ENCODE assay signal across 10 cellular contexts in genomic region chr2:8500124-8501054, GRCh38.
A peak's percentile ranks its signal among the peaks of the same experiment; 100 is the strongest.
DNase-seq lines count a peak whose midpoint lies in the region; ATAC-seq and TF ChIP-seq lines count a peak whose summit lies in the region.
"Had no signal": no experiment of that assay in that cellular context is flagged by ENCODE, and none has a peak within 500 bp of the region (broad histone marks: within the 10 kb centered on the region; RNA-seq: fewer than 3 reads in every experiment).

No MANE protein-coding gene starts in this region.

- intact Hi-C loops in gastrocnemius medialis (cut with DNase I; ENCODE audit: low total_unique reads) = no loop called here

- H3K4me1 Mint-ChIP-seq in activated CD4-positive, alpha-beta memory T cell treated with anti-CD3 and anti-CD28 coated beads, Interleukin-2, amount 10 ng/mL, durations not matched to agents 7 days and 5 days = peaks cover 15% of the 10 kb centered on the region
- no peaks in the 10 kb centered on the region for H3K4me1 Mint-ChIP-seq in glutamatergic neuron (ENCODE audit: low read depth, unreplicated experiment)

- H3K4me3 Mint-ChIP-seq in activated CD4-positive, alpha-beta memory T cell treated with anti-CD3 and anti-CD28 coated beads, Interleukin-2, amount 10 ng/mL, durations not matched to agents 7 days and 5 days = no peak overlapping the region
- H3K4me3 Mint-ChIP-seq in glutamatergic neuron (ENCODE audit: unreplicated experiment) = no peak overlapping the region

- ATAC-seq in gastrocnemius medialis = peak; percentile 89 to 92

- no peak overlapping the region for H3K27ac Mint-ChIP-seq in activated CD4-positive, alpha-beta memory T cell treated with anti-CD3 and anti-CD28 coated beads, Interleukin-2, amount 10 ng/mL, durations not matched to agents 7 days and 5 days
- H3K27ac Mint-ChIP-seq in glutamatergic neuron (ENCODE audit: unreplicated experiment) = no peak overlapping the region

- TF ChIP-seq CTCF in fibroblast of pulmonary artery (IDR thresholded peaks at IDR 0.05; ENCODE audit: low read length, missing control alignments) = no peak
- TF ChIP-seq CTCF in gastrocnemius medialis (IDR thresholded peaks at IDR 0.05 in 4 of 5, conservative IDR thresholded peaks at IDR 0.05 in 1 of 5) = no peak
- TF ChIP-seq CTCF in glutamatergic neuron (IDR thresholded peaks at IDR 0.05; ENCODE audit: partially characterized antibody, unreplicated experiment) = no peak

- in situ Hi-C loops in gastrocnemius medialis (cut with MboI; ENCODE audit: low sequenced_read_pairs in 4 of 4) = no loop called here

- H3K4me1 ChIP-seq in gastrocnemius medialis = peaks cover 4 to 15% of the 10 kb centered on the region in 2 donors

- H3K36me3 ChIP-seq in gastrocnemius medialis = no peaks in the 10 kb centered on the region

- H3K27me3 Mint-ChIP-seq in activated CD4-positive, alpha-beta memory T cell treated with anti-CD3 and anti-CD28 coated beads, Interleukin-2, amount 10 ng/mL, durations not matched to agents 7 days and 5 days = peaks cover 5% of the 10 kb centered on the region
- no peaks in the 10 kb centered on the region for H3K27me3 Mint-ChIP-seq in glutamatergic neuron (ENCODE audit: unreplicated experiment)

- no peaks in the 10 kb centered on the region for H3K9me3 ChIP-seq in gastrocnemius medialis

- POLR2A ChIA-PET in HEK293T (lab: Yijun Ruan, JAX) = no interaction called here
- POLR2A ChIA-PET in activated CD4-positive, alpha-beta memory T cell treated with anti-CD3 and anti-CD28 coated beads, Interleukin-2, amount 10 ng/mL, durations not matched to agents 7 days and 5 days (lab: Charles Lee) = no interaction called here

- no peak for TF ChIP-seq POLR2A in gastrocnemius medialis (IDR thresholded peaks at IDR 0.05)

- peak overlapping the region in 2 of 4 donors; percentile 15 to 46 for H3K27ac ChIP-seq in gastrocnemius medialis

- CTCF ChIA-PET in HEK293T (lab: Yijun Ruan, JAX) = no interaction called here
- CTCF ChIA-PET in activated CD4-positive, alpha-beta memory T cell treated with anti-CD3 and anti-CD28 coated beads, Interleukin-2, amount 10 ng/mL, durations not matched to agents 7 days and 5 days (lab: Charles Lee) = no interaction called here

- no peaks in the 10 kb centered on the region for H3K9me3 Mint-ChIP-seq in activated CD4-positive, alpha-beta memory T cell treated with anti-CD3 and anti-CD28 coated beads, Interleukin-2, amount 10 ng/mL, durations not matched to agents 7 days and 5 days
- H3K9me3 Mint-ChIP-seq in glutamatergic neuron (ENCODE audit: unreplicated experiment) = no peaks in the 10 kb centered on the region

- H3K4me3 ChIP-seq in fibroblast of pulmonary artery (replicated peaks; ENCODE audit: low read depth, low read length) (no peak overlapping the region), gastrocnemius medialis (no peak overlapping the region)

- H3K27me3 ChIP-seq in gastrocnemius medialis = no peaks in the 10 kb centered on the region

- H3K36me3 Mint-ChIP-seq in activated CD4-positive, alpha-beta memory T cell treated with anti-CD3 and anti-CD28 coated beads, Interleukin-2, amount 10 ng/mL, durations not matched to agents 7 days and 5 days (ENCODE audit: low read depth) = no peaks in the 10 kb centered on the region
- H3K36me3 Mint-ChIP-seq in glutamatergic neuron (ENCODE audit: unreplicated experiment) = no peaks in the 10 kb centered on the region

- DNase-seq in HEK293T (ENCODE audit: extremely low spot score) (no peak), NCI-H345 (lab: John Stamatoyannopoulos, UW) (peak; percentile 48), fibroblast of pulmonary artery (ENCODE audit: low read depth) (peak; percentile 17), gastrocnemius medialis (no peak), glutamatergic neuron (no peak), mucosa of gallbladder (ENCODE audit: low spot score) (no peak)
- DNase-seq in activated CD4-positive, alpha-beta memory T cell treated with anti-CD3 and anti-CD28 coated beads, Interleukin-2, amount 10 ng/mL, durations not matched to agents 7 days and 5 days = no peak
- DNase-seq: aorta; Kasumi-1; stimulated activated CD4-positive, alpha-beta T cell treated with anti-CD3 and anti-CD28 coated beads, Interleukin-4, amount 100 ng/mL, for 1 hour had no signal

TF ChIP-seq in HEK293T, 16 proteins besides CTCF, POLR2A, EP300 and RAD21:
- TF ChIP-seq HDGF (IDR thresholded peaks at IDR 0.05; ENCODE audit: borderline replicate concordance) (no peak), SP1 (IDR thresholded peaks at IDR 0.05) (no peak), CTBP1 (IDR thresholded peaks at IDR 0.05; ENCODE audit: borderline replicate concordance) (peak; percentile 28; the same call in 1 of the 2 replicates)
TF ChIP-seq in HEK293T: peak in this region for 1.

Comparison
In these comparisons a context has a peak if more than half of its experiments do, and no peak if none do; other contexts are left out.
1. DNase-seq: peak in NCI-H345 (single experiment) and fibroblast of pulmonary artery (single experiment); none in HEK293T (single experiment), gastrocnemius medialis (0 of 2), activated CD4-positive, alpha-beta memory T cell treated with anti-CD3 and anti-CD28 coated beads, Interleukin-2, amount 10 ng/mL, durations not matched to agents 7 days and 5 days (single experiment), glutamatergic neuron (single experiment) and mucosa of gallbladder (single experiment).